ENCODE assay signal across 11 cellular contexts in the genomic region with DNA sequence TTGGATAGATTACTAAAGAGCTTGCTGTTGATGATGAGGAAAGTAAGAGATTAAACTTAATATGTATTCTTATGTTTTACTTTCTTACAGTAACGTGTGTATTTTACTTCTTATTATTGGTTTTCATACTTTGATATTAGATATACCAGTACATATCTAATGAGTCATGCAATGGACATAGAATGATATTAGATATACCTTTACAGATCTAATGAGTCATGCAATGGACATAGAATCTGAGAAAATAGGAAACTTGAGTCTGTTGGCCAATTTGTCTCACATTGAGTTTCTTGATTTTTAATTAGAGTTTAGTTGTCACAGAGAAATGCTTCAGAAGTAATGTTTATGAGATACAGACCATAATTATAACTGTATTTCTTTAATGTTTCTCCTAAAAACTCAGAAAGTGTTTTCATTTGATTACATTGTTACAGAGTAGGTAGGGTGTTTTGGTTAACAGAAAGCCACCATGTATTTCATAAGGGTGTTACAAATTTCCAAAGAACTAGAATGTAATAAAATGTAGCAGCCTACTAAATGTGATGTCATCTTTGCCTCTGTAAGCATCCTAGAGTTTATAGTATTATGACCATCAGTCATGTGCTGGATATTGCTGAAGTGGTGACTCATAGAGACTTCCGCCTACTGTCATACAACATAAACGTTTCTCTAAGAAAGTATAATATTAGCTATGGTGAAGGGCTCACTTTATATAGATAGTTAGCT. TPM values are rescaled to one million over a fixed set of nuclear protein-coding genes. Genes with fewer than 3 reads are reported as not detected.
DNase-seq lines count a peak whose midpoint lies in the region; ATAC-seq and TF ChIP-seq lines count a peak whose summit lies in the region.
"Had no signal": no experiment of that assay in that cellular context is flagged by ENCODE, and none has a peak within 500 bp of the region (broad histone marks: within the 10 kb centered on the region; RNA-seq: fewer than 3 reads in every experiment).

No MANE protein-coding gene starts in this region.

- no TSS peak for BruUV-seq in IMR-90 (replicated peaks; lab: Mats Ljungman, UMichigan)

- no peak overlapping the region for H2BK15ac ChIP-seq in IMR-90 (ENCODE audit: low read depth, low read length)

- dilution Hi-C loops in IMR-90 (cut with HindIII; ENCODE audit: low sequenced_read_pairs, unreplicated experiment), result no loop called here

- H3K4me3 ChIP-seq in IMR-90 (ENCODE audit: insufficient read depth, low read depth, low read length) (no peak overlapping the region), astrocyte of the spinal cord (ENCODE audit: low read depth, low read length) (no peak overlapping the region)
- H3K4me3 ChIP-seq in CD8-positive, alpha-beta memory T cell (ENCODE audit: low read length), result no peak overlapping the region

- H2BK20ac ChIP-seq in IMR-90 (ENCODE audit: low read depth, low read length), result no peak overlapping the region

- H3K18ac ChIP-seq in IMR-90 (ENCODE audit: low read depth, low read length), result no peak overlapping the region

- ATAC-seq in IMR-90 (ENCODE audit: low read depth), result peak; percentile 47
- peak; percentile 70 for ATAC-seq in left colon
- no peak for ATAC-seq in GM19035 (IDR thresholded peaks at IDR 0.05; ENCODE audit: unreplicated experiment)
- ATAC-seq in GM21825 (IDR thresholded peaks at IDR 0.05; ENCODE audit: unreplicated experiment), result no peak
- ATAC-seq: activated CD4-positive, CD25-positive, alpha-beta regulatory T cell treated with anti-CD3 and anti-CD28 coated beads, Interleukin-2, amount 50 U/mL, for 24 hours had no signal

- DNase-seq in CD14-positive monocyte (ENCODE audit: low spot score) (peak; percentile 56), IMR-90 (peak; percentile 95), astrocyte of the spinal cord (ENCODE audit: low read depth, low spot score) (peak; percentile 71), left colon (no peak), Ammon's horn (ENCODE audit: low spot score) (no peak)
- no peak for DNase-seq in CD8-positive, alpha-beta memory T cell
- DNase-seq: aorta, mesendoderm had no signal

- peaks cover 3% of the 10 kb centered on the region for H3K4me1 ChIP-seq in IMR-90 (ENCODE audit: control insufficient read depth, insufficient read depth, low read length)
- peaks cover 3% of the 10 kb centered on the region for H3K4me1 ChIP-seq in CD8-positive, alpha-beta memory T cell (ENCODE audit: insufficient read depth, low read length)

- CTCF ChIA-PET in IMR-90 (lab: Yijun Ruan, JAX), result no interaction called here
- CTCF ChIA-PET in CD8-positive, alpha-beta memory T cell (lab: Charles Lee), result no interaction called here

- H4K91ac ChIP-seq in IMR-90 (ENCODE audit: insufficient read depth, low read depth, low read length), result no peak overlapping the region

- no peaks in the 10 kb centered on the region for H3K27me3 ChIP-seq in IMR-90 (ENCODE audit: control insufficient read depth, insufficient read depth, low read length)
- H3K27me3 ChIP-seq in CD8-positive, alpha-beta memory T cell (ENCODE audit: insufficient read depth, low read length, poor library complexity, severe bottlenecking), result no peaks in the 10 kb centered on the region

- H3K23ac ChIP-seq in IMR-90 (ENCODE audit: low read depth, low read length), result no peak overlapping the region

- no peak overlapping the region for H3K9ac ChIP-seq in IMR-90 (ENCODE audit: low read depth, low read length)

- H3K27ac Mint-ChIP-seq in CD14-positive monocyte, result peak overlapping the region; percentile 83 to 93 (median 91)
- H3K27ac Mint-ChIP-seq in CD8-positive, alpha-beta memory T cell, result no peak overlapping the region

- no peak overlapping the region for H3K14ac ChIP-seq in IMR-90 (replicated peaks; ENCODE audit: low read depth, low read length)

- H3K9me3 Mint-ChIP-seq in CD14-positive monocyte, result peaks cover 0 to 9% (median 3%) of the 10 kb centered on the region in 7 donors
- no peaks in the 10 kb centered on the region for H3K9me3 Mint-ChIP-seq in CD8-positive, alpha-beta memory T cell

- intact Hi-C loops in CD14-positive monocyte (cut with micrococcal nuclease) (loop anchor here in 1 of 2 donors (10.0 kb wide), 1 partner anchor 312 kb away; a partner anchor contains a TSS), IMR-90 (cut with micrococcal nuclease) (no loop called here), left colon (cut with DNase I, micrococcal nuclease) (no loop called here)

- H4K5ac ChIP-seq in IMR-90 (ENCODE audit: low read depth, low read length), result no peak overlapping the region

- no peaks in the 10 kb centered on the region for H3K9me1 ChIP-seq in IMR-90 (ENCODE audit: insufficient read depth, low read length)

- WGBS in IMR-90 (ENCODE audit: extremely low coverage in 2 of 2, insufficient read length in 1 of 2), 2 experiments, result no CpG with 5 or more reads among the region's 3 CpGs

- H2BK5ac ChIP-seq in IMR-90 (ENCODE audit: low read depth, low read length, poor library complexity, severe bottlenecking), result no peak overlapping the region

- in situ Hi-C loops in IMR-90 (cut with MboI; ENCODE audit: low sequenced_read_pairs), result no loop called here
- in situ Hi-C loops in astrocyte of the spinal cord (cut with HindIII; ENCODE audit: low sequenced_read_pairs), result no loop called here

- no peak overlapping the region for H3K4me3 Mint-ChIP-seq in CD14-positive monocyte
- H3K4me3 Mint-ChIP-seq in CD8-positive, alpha-beta memory T cell, result no peak overlapping the region

- H2AK5ac ChIP-seq in IMR-90 (ENCODE audit: low read depth, low read length), result no peak overlapping the region

- H3K79me1 ChIP-seq in IMR-90 (ENCODE audit: low read depth in 1 of 2, low read length in 2 of 2), result peaks cover 25 to 26% of the 10 kb centered on the region in 2 experiments

- no peak for TF ChIP-seq POLR2A in IMR-90 (IDR thresholded peaks at IDR 0.05; ENCODE audit: low read depth, low read length)

- H3K9me3 ChIP-seq in IMR-90 (ENCODE audit: control insufficient read depth, insufficient read depth, low read length), result no peaks in the 10 kb centered on the region
- no peaks in the 10 kb centered on the region for H3K9me3 ChIP-seq in CD8-positive, alpha-beta memory T cell (ENCODE audit: low read length)

- no peak overlapping the region for H2BK120ac ChIP-seq in IMR-90 (ENCODE audit: low read depth, low read length)

- no peak overlapping the region for H2AK9ac ChIP-seq in IMR-90 (replicated peaks; ENCODE audit: low read depth, low read length, poor library complexity)

- H3K27ac ChIP-seq in IMR-90 (ENCODE audit: insufficient read depth, low read length), result no peak overlapping the region
- H3K27ac ChIP-seq in CD8-positive, alpha-beta memory T cell (ENCODE audit: low read depth, low read length), result no peak overlapping the region

- peaks cover 0 to under 1% (median 0%) of the 10 kb centered on the region in 3 donors for H3K27me3 Mint-ChIP-seq in CD14-positive monocyte (ENCODE audit: low read depth in 3 of 3)
- H3K27me3 Mint-ChIP-seq in CD8-positive, alpha-beta memory T cell, result peaks cover 16 to 26% of the 10 kb centered on the region in 2 donors

- H3K36me3 Mint-ChIP-seq in CD14-positive monocyte, result peaks cover 12 to 14% of the 10 kb centered on the region in 2 donors
- no peaks in the 10 kb centered on the region for H3K36me3 Mint-ChIP-seq in CD8-positive, alpha-beta memory T cell

- no peaks in the 10 kb centered on the region for H3K36me3 ChIP-seq in IMR-90 (ENCODE audit: control insufficient read depth, insufficient read depth, low read length)
- H3K36me3 ChIP-seq in CD8-positive, alpha-beta memory T cell (ENCODE audit: insufficient read depth, low read length), result no peaks in the 10 kb centered on the region

- no peak overlapping the region for H2AFZ ChIP-seq in IMR-90 (replicated peaks; ENCODE audit: low read length, poor library complexity)

- no peak overlapping the region for H3K4ac ChIP-seq in IMR-90 (ENCODE audit: low read depth, low read length)

- peak overlapping the region; percentile 73 for H3K4me2 ChIP-seq in IMR-90 (ENCODE audit: low read depth, low read length)

- TF ChIP-seq CTCF in CD14-positive monocyte (IDR thresholded peaks at IDR 0.05), result no peak
- TF ChIP-seq CTCF in IMR-90 (conservative IDR thresholded peaks at IDR 0.05; ENCODE audit: low read depth, low read length), result no peak
- no peak for TF ChIP-seq CTCF in astrocyte of the spinal cord (IDR thresholded peaks at IDR 0.05; ENCODE audit: low read depth, low read length)

- peaks cover 17% of the 10 kb centered on the region for H3K4me1 Mint-ChIP-seq in CD14-positive monocyte
- peaks cover 10 to 16% (median 15%) of the 10 kb centered on the region in 3 donors for H3K4me1 Mint-ChIP-seq in CD8-positive, alpha-beta memory T cell

- H4K20me1 ChIP-seq in IMR-90 (ENCODE audit: insufficient read depth, low read length), result peaks cover 2% of the 10 kb centered on the region; the same call in 1 of the 2 replicates

- no peak for TF ChIP-seq RAD21 in IMR-90 (IDR thresholded peaks at IDR 0.05; ENCODE audit: low read length)

- H4K8ac ChIP-seq in IMR-90 (ENCODE audit: low read depth in 2 of 2, low read length in 2 of 2), result no peak overlapping the region

- H3K56ac ChIP-seq in IMR-90 (ENCODE audit: extremely low read depth, insufficient read depth, low read length), result no peak overlapping the region

- POLR2A ChIA-PET in IMR-90 (lab: Charles Lee; ENCODE audit: unreplicated experiment), result no interaction called here
- POLR2A ChIA-PET in CD8-positive, alpha-beta memory T cell (lab: Charles Lee), result no interaction called here

TF ChIP-seq in IMR-90, 13 proteins besides CTCF, POLR2A, EP300 and RAD21 (continues in another document):
- peak; percentile 50; the same call in 1 of the 2 replicates for TF ChIP-seq MAFK (IDR thresholded peaks at IDR 0.05; ENCODE audit: low read depth, low read length)
- TF ChIP-seq SMC3 (IDR thresholded peaks at IDR 0.05; ENCODE audit: low read depth, low read length), result no peak
- TF ChIP-seq MXI1 (IDR thresholded peaks at IDR 0.05; ENCODE audit: borderline replicate concordance, low read depth, low read length), result no peak
- TF ChIP-seq CEBPB (IDR thresholded peaks at IDR 0.05; ENCODE audit: low read depth, low read length), result peak; percentile 78
- TF ChIP-seq BHLHE40 (IDR thresholded peaks at IDR 0.05; ENCODE audit: low read depth, low read length), result peak; percentile 94
- TF ChIP-seq, protein P1, sequence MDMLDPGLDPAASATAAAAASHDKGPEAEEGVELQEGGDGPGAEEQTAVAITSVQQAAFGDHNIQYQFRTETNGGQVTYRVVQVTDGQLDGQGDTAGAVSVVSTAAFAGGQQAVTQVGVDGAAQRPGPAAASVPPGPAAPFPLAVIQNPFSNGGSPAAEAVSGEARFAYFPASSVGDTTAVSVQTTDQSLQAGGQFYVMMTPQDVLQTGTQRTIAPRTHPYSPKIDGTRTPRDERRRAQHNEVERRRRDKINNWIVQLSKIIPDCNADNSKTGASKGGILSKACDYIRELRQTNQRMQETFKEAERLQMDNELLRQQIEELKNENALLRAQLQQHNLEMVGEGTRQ (IDR thresholded peaks at IDR 0.05; ENCODE audit: low read depth, low read length), result peak; percentile 82

RNA-seq across cellular contexts. Expression of a gene that starts 3.0 kb away (rescaled TPM):
- polyA plus RNA-seq in CD14-positive monocyte (1 to 10 TPM in 1 of 2 donors, under 1 TPM in 1; 0.53 to 1.6 TPM), IMR-90 (2012; rRNA removed) (4.7 and 5.2 TPM in 2 replicates)
- total RNA-seq in IMR-90 (2012; rRNA removed) (15.6 and 27.2 TPM in 2 replicates), left colon (10 to 100 TPM; 16.0 to 26.6 TPM)
- polyA plus RNA-seq in IMR-90 (2012; cell fraction: cytosol; rRNA removed), result 0.37 and 0.60 TPM in 2 replicates
- polyA plus RNA-seq in IMR-90 (2012; cell fraction: nucleus; rRNA removed; ENCODE audit: low replicate concordance), result 0.73 and 9.0 TPM in 2 replicates
- total RNA-seq in CD8-positive, alpha-beta memory T cell, result under 1 TPM; 0.42 to 0.75 TPM
- polyA plus RNA-seq in CD8-positive, alpha-beta memory T cell, result not detected

Comparison
In these comparisons a context has a peak if more than half of its experiments do, and no peak if none do; other contexts are left out.
1. DNase-seq: peak in CD14-positive monocyte (single experiment), IMR-90 (single experiment) and astrocyte of the spinal cord (single experiment); none in left colon (0 of 2), CD8-positive, alpha-beta memory T cell (0 of 5) and Ammon's horn (single experiment).
2. H3K27ac Mint-ChIP-seq: peak in CD14-positive monocyte (7 of 7); none in CD8-positive, alpha-beta memory T cell (0 of 8).
3. ATAC-seq: peak in IMR-90 (single experiment) and left colon (single experiment); none in GM19035 (single experiment) and GM21825 (single experiment).